Comparison of ENCODE assay signal across 28 cellular contexts in the genomic region with DNA sequence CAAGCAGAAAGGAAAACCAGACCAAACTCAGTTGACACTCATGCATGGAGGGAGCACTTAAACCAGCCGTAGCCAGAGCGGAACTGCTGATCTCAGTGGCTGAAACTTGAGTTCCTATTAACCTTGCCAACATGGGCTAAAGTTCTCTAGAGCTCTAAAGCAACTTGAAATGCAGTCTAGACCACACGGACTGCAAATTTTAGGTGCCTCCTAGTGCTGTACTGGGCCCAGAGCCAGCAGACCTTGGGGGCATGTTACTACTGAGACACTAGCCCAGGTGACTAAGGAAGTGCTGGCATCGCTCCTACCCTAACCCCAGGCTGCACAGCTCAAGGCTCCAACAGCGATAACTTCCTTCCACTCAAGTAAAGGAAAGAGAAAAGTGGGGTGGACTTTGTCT.
"Had no signal": no experiment of that assay in that cellular context is flagged by ENCODE, and none has a peak within 500 bp of the region (broad histone marks: within the 10 kb centered on the region; RNA-seq: fewer than 3 reads in every experiment).

No MANE protein-coding gene starts in this region.

- H3K4me3 ChIP-seq: body of pancreas, esophagus squamous epithelium, heart left ventricle had no signal

- H3K36me3 ChIP-seq: esophagus squamous epithelium, heart left ventricle had no signal

- H3K27me3 ChIP-seq: body of pancreas, esophagus squamous epithelium, heart left ventricle had no signal

- DNase-seq: activated CD4-positive, alpha-beta memory T cell treated with anti-CD3 and anti-CD28 coated beads, Interleukin-2, amount 10 ng/mL, durations not matched to agents 7 days and 5 days; activated CD4-positive, alpha-beta T cell treated with anti-CD3 and anti-CD28 coated beads for 4 hours; activated CD4-positive, alpha-beta T cell treated with anti-CD3 and anti-CD28 coated beads, Interleukin-2, amount 10 ng/mL, durations not matched to agents 7 days and 5 days; activated CD4-positive, alpha-beta T cell treated with anti-CD3 and anti-CD28 coated beads, Interleukin-2, amount 50 U/mL, for 4 hours; activated CD4-positive, CD25-positive, alpha-beta regulatory T cell; activated CD4-positive, CD25-positive, alpha-beta regulatory T cell treated with anti-CD3 and anti-CD28 coated beads, Interleukin-2, amount 50 U/mL, for 72 hours; activated CD8-positive, alpha-beta memory T cell treated with anti-CD3 and anti-CD28 coated beads, Interleukin-2, amount 50 U/mL, for 48 hours; activated effector memory CD4-positive, alpha-beta T cell treated with Interleukin-2 at 50 U/mL for 16 hours; activated gamma-delta T cell treated with Interleukin-2 at 50 U/mL for 16 hours; activated naive CD4-positive, alpha-beta T cell treated with anti-CD3 and anti-CD28 coated beads, Interleukin-2, amount 50 U/mL, for 16 hours; activated naive CD4-positive, alpha-beta T cell treated with Interleukin-2 at 50 U/mL for 16 hours; activated T-cell treated with anti-CD3 and anti-CD28 coated beads, Interleukin-2, amount 50 U/mL, for 4 hours; amniotic stem cell; anterior cingulate cortex; body of pancreas; caudate nucleus; cortex of kidney; dermis blood vessel endothelial cell; effector CD4-positive, alpha-beta T cell; effector memory CD8-positive, alpha-beta T cell; erythroblast; esophagus squamous epithelium; glutamatergic neuron; heart left ventricle; hypothalamus; T-helper 17 cell; T1000 had no signal

- H3K9me3 ChIP-seq: body of pancreas, esophagus squamous epithelium had no signal

- ATAC-seq: activated T-cell treated with anti-CD3 and anti-CD28 coated beads, Interleukin-2, amount 50 U/mL, for 4 hours; activated T-helper 17 cell treated with anti-CD3 and anti-CD28 coated beads, Interleukin-2, amount 50 U/mL, for 72 hours; body of pancreas; effector memory CD8-positive, alpha-beta T cell; heart left ventricle; T-helper 17 cell had no signal

- H3K27ac ChIP-seq: body of pancreas, esophagus squamous epithelium, heart left ventricle had no signal

- H3K4me1 ChIP-seq: body of pancreas, esophagus squamous epithelium, heart left ventricle had no signal
